In the genomic region with DNA sequence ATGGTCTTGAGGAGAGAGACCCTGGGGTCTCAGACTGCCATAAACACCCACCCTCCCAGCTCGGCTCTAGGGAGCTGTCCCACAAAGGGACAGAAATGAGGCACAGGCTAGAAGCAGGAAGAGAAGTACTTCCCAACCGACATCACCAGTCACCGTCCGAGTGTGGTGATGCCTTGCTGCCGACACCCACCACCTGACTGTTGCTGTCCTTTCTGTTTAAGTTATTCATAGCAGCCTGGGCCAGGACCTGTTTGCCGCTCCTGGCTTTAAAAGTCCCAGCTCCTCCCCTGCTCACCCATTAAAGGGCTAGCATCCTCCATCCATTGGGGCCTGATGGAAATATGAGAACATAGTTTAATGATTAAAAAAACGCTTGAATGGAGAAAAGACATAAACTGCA, we compare ENCODE assay signal across 1 cellular context.
TF ChIP-seq lines count a peak whose summit lies in the region.

No MANE protein-coding gene starts in this region.

TF ChIP-seq in H1, 55 proteins besides CTCF, POLR2A, EP300 and RAD21:
- TF ChIP-seq HDAC2 (IDR thresholded peaks at IDR 0.05; ENCODE audit: borderline replicate concordance in 1 of 2, low read depth in 2 of 2, low read length in 2 of 2) (no peak), MAFK (IDR thresholded peaks at IDR 0.05; ENCODE audit: low read depth, low read length) (no peak), JUND (IDR thresholded peaks at IDR 0.05; ENCODE audit: low read length) (no peak), EGR1 (IDR thresholded peaks at IDR 0.05; ENCODE audit: borderline replicate concordance, low read depth, low read length) (no peak), RXRA (IDR thresholded peaks at IDR 0.05; ENCODE audit: insufficient read depth, low read depth, low read length) (no peak), CEBPB (IDR thresholded peaks at IDR 0.05; ENCODE audit: low read depth, low read length) (no peak), GTF2F1 (IDR thresholded peaks at IDR 0.05; ENCODE audit: borderline replicate concordance, low read depth, low read length) (no peak)
TF ChIP-seq in H1: peak in this region for 0.
